ENCODE assay signal across 8 cellular contexts in genomic region chr22:24182574-24183246, GRCh38. TPM values are rescaled to one million over a fixed set of nuclear protein-coding genes. Genes with fewer than 3 reads are reported as not detected.
DNase-seq lines count a peak whose midpoint lies in the region; ATAC-seq and TF ChIP-seq lines count a peak whose summit lies in the region.
"Not testable (repeated sequence)": the region's sequence is repeated elsewhere in the genome, so short reads cannot be mapped to it uniquely, and the experiment has no call there.

No MANE protein-coding gene starts in this region.

- H3K4ac ChIP-seq in mesenchymal stem cell (ENCODE audit: low read depth in 1 of 2, low read length in 2 of 2): not testable (repeated sequence)

- H4K8ac ChIP-seq in mesenchymal stem cell (ENCODE audit: low read length): not testable (repeated sequence)

- not testable (repeated sequence) for H3K4me3 Mint-ChIP-seq in GM23338

- peaks cover 31% of the 10 kb centered on the region for H3K4me1 ChIP-seq in BLaER1
- H3K4me1 ChIP-seq in GM23338 (ENCODE audit: insufficient read depth); mesenchymal stem cell (ENCODE audit: control insufficient read depth, insufficient read depth, low read depth, low read length): not testable (repeated sequence)
- H3K4me1 ChIP-seq in spleen: peaks cover 0 to 35% (median 4%) of the 10 kb centered on the region in 6 donors

- WGBS in mesenchymal stem cell: 80% methylated on average over 16 of the region's 18 CpGs
- 74 to 79% (median 76%) methylated on average over 5 to 18 of the region's 18 CpGs for WGBS in spleen, 5 donors

- intact Hi-C loops in Right ventricle myocardium inferior (cut with DNase I); spleen (cut with DNase I; ENCODE audit: low total_unique reads): not testable (repeated sequence)

- DNase-seq in GM23338 (ENCODE audit: low spot score); choroid plexus epithelial cell (ENCODE audit: low read depth): not testable (repeated sequence)
- DNase-seq in NK-92 treated with Interleukin-12 subunit alpha and Interleukin-12 subunit beta, amount 100 ng/mL, for 24 hours (lab: John Stamatoyannopoulos, UW): peak; percentile 11
- DNase-seq in Right ventricle myocardium inferior (ENCODE audit: missing footprints) (peak; percentile 63), mesenchymal stem cell (peak; percentile 25), spleen (peak; percentile 74)

- not testable (repeated sequence) for H3K79me2 ChIP-seq in GM23338 (replicated peaks; ENCODE audit: insufficient read depth)

- not testable (repeated sequence) for H3K9ac ChIP-seq in BLaER1; mesenchymal stem cell (ENCODE audit: low read length)

- not testable (repeated sequence) for H3K4me1 Mint-ChIP-seq in GM23338

- TF ChIP-seq POLR2A in spleen (IDR thresholded peaks at IDR 0.05): not testable (repeated sequence)

- H2AK5ac ChIP-seq in mesenchymal stem cell (ENCODE audit: low read length, severe bottlenecking): not testable (repeated sequence)

- ATAC-seq in GM23338: peak; percentile 7; the same call in 2 of the 3 replicates
- ATAC-seq in Right ventricle myocardium inferior: not testable (repeated sequence)

- H2BK12ac ChIP-seq in mesenchymal stem cell (ENCODE audit: low read length in 2 of 2): not testable (repeated sequence)

- H4K91ac ChIP-seq in mesenchymal stem cell (ENCODE audit: low read length): not testable (repeated sequence)

- H3K36me3 ChIP-seq in BLaER1: peaks cover 12% of the 10 kb centered on the region; the same call in 1 of the 2 replicates
- H3K36me3 ChIP-seq in GM23338 (ENCODE audit: insufficient read depth): not testable (repeated sequence)
- peaks cover 8 to 21% of the 10 kb centered on the region in 2 experiments for H3K36me3 ChIP-seq in mesenchymal stem cell (ENCODE audit: control insufficient read depth in 1 of 2, insufficient read depth in 2 of 2, low read depth in 1 of 2, low read length in 2 of 2)
- H3K36me3 ChIP-seq in spleen: peaks cover 0 to 39% (median 11%) of the 10 kb centered on the region in 6 donors

- H3F3A ChIP-seq in GM23338 (replicated peaks; ENCODE audit: low read depth): not testable (repeated sequence)

- not testable (repeated sequence) for H3K27me3 Mint-ChIP-seq in GM23338 (ENCODE audit: insufficient read depth, low read depth, poor library complexity)

- not testable (repeated sequence) for H3K36me3 Mint-ChIP-seq in GM23338 (ENCODE audit: low read depth)

- H3K79me1 ChIP-seq in mesenchymal stem cell (replicated peaks; ENCODE audit: low read length, poor library complexity, severe bottlenecking): not testable (repeated sequence)

- H3K14ac ChIP-seq in mesenchymal stem cell (ENCODE audit: low read length in 2 of 2): not testable (repeated sequence)

- not testable (repeated sequence) for H3K9me3 Mint-ChIP-seq in GM23338

- H3K23ac ChIP-seq in mesenchymal stem cell (ENCODE audit: low read length in 2 of 2): not testable (repeated sequence)

- 0 out of 2 replicates have a peak overlapping the region, but pooled peaks have one; percentile 18 for H3K27ac ChIP-seq in BLaER1
- H3K27ac ChIP-seq in GM23338 (ENCODE audit: low read depth); mesenchymal stem cell (ENCODE audit: low read length, poor library complexity, severe bottlenecking); spleen: not testable (repeated sequence)

- TF ChIP-seq CTCF in GM23338 (conservative IDR thresholded peaks at IDR 0.05; ENCODE audit: low read depth in 2 of 2): peak; percentile 18 to 59; a peak in 2 of 4 replicates
- TF ChIP-seq CTCF in WI38 (IDR thresholded peaks at IDR 0.05; ENCODE audit: low read depth, low read length): peak; percentile 27
- TF ChIP-seq CTCF in choroid plexus epithelial cell (conservative IDR thresholded peaks at IDR 0.05; ENCODE audit: low read depth, low read length): peak; percentile 43
- peak in 1 of 11 experiments; percentile 40 for TF ChIP-seq CTCF in spleen (IDR thresholded peaks at IDR 0.05 in 8 of 11, conservative IDR thresholded peaks at IDR 0.05 in 3 of 11)

- not testable (repeated sequence) for H3K27me3 ChIP-seq in BLaER1; GM23338 (ENCODE audit: insufficient read depth); mesenchymal stem cell (ENCODE audit: control insufficient read depth in 1 of 2, insufficient read depth in 1 of 2, low read length in 2 of 2); spleen (replicated peaks in 1 of 7)

- not testable (repeated sequence) for H3K9me2 ChIP-seq in GM23338 (ENCODE audit: insufficient read depth)

- not testable (repeated sequence) for H2AFZ ChIP-seq in GM23338; mesenchymal stem cell (ENCODE audit: low read depth, low read length)

- H2BK15ac ChIP-seq in mesenchymal stem cell (ENCODE audit: low read depth, poor library complexity, severe bottlenecking): not testable (repeated sequence)

- not testable (repeated sequence) for H3K27ac Mint-ChIP-seq in GM23338

- H2BK120ac ChIP-seq in mesenchymal stem cell (ENCODE audit: low read depth, low read length): not testable (repeated sequence)

- peak overlapping the region; percentile 34 for H3K4me2 ChIP-seq in BLaER1
- H3K4me2 ChIP-seq in GM23338; mesenchymal stem cell (ENCODE audit: low read length, poor library complexity, severe bottlenecking): not testable (repeated sequence)

- H2BK5ac ChIP-seq in mesenchymal stem cell (ENCODE audit: low read depth, low read length, poor library complexity, severe bottlenecking): not testable (repeated sequence)

- not testable (repeated sequence) for H4K20me1 ChIP-seq in BLaER1; GM23338 (replicated peaks; ENCODE audit: insufficient read depth)

- not testable (repeated sequence) for H3K18ac ChIP-seq in mesenchymal stem cell (ENCODE audit: low read depth in 1 of 2, low read length in 2 of 2)

- not testable (repeated sequence) for H3K9me3 ChIP-seq in BLaER1; mesenchymal stem cell (ENCODE audit: control insufficient read depth, low read length); spleen

- not testable (repeated sequence) for H3K4me3 ChIP-seq in BLaER1; GM23338; WI38 (ENCODE audit: low read depth, low read length); choroid plexus epithelial cell (ENCODE audit: low read depth, low read length); mesenchymal stem cell (ENCODE audit: insufficient read depth in 1 of 2, low read depth in 1 of 2, low read length in 2 of 2); spleen

RNA-seq across cellular contexts. Expression of gene SUSD2, which starts 1.4 kb away (rescaled TPM):
- total RNA-seq in GM23338 (2014; rRNA removed; shearing (Covaris generic)): 2.1 and 2.2 TPM in 2 replicates
- polyA plus RNA-seq in GM23338 (2016; fragmentation: Nextera tagmentation; extraction: Ambion mirVana): 0.68 and 0.74 TPM in 2 replicates
- 2.8 TPM for total RNA-seq in Right ventricle myocardium inferior
- 19.4 TPM for polyA plus RNA-seq in mesenchymal stem cell (2013, experiment 1 of 2)
- 19.1 TPM for polyA plus RNA-seq in mesenchymal stem cell (2013, experiment 2 of 2)
- 1 to 10 TPM; 1.4 to 9.0 (median 3.2) TPM for total RNA-seq in spleen
- polyA plus RNA-seq in spleen: 1 to 10 TPM; 2.2 to 4.0 (median 3.6) TPM
